In genomic region chr6:1535295-1535694, GRCh38 we compare ENCODE assay signal across 9 cellular contexts.
A peak's percentile ranks its signal among the peaks of the same experiment; 100 is the strongest.
DNase-seq lines count a peak whose midpoint lies in the region; ATAC-seq and TF ChIP-seq lines count a peak whose summit lies in the region.
"Had no signal": no experiment of that assay in that cellular context is flagged by ENCODE, and none has a peak within 500 bp of the region (broad histone marks: within the 10 kb centered on the region; RNA-seq: fewer than 3 reads in every experiment).

No MANE protein-coding gene starts in this region.

- TF ChIP-seq CTCF in cardiac fibroblast (IDR thresholded peaks at IDR 0.05; ENCODE audit: low read depth, low read length): no peak
- no peak for TF ChIP-seq CTCF in GM10266 (IDR thresholded peaks at IDR 0.05; ENCODE audit: control insufficient read depth, insufficient read depth, low read depth, missing control alignments)

- no peak overlapping the region for H3K4me3 ChIP-seq in cardiac fibroblast (replicated peaks in 1 of 2; ENCODE audit: low read depth in 2 of 2, low read length in 2 of 2)

- no peak for ATAC-seq in GM19463 (IDR thresholded peaks at IDR 0.05; ENCODE audit: unreplicated experiment)
- ATAC-seq: left colon had no signal

- peak; percentile 20 for DNase-seq in HPDE6-E6E7 (ENCODE audit: extremely low spot score)
- peak; percentile 30 for DNase-seq in activated CD4-positive, alpha-beta T cell treated with anti-CD3 and anti-CD28 coated beads for 1 hour
- DNase-seq in cardiac fibroblast (ENCODE audit: low read depth in 2 of 2): peak; percentile 19 to 34
- peak; percentile 30 to 54 for DNase-seq in stimulated activated CD4-positive, alpha-beta T cell treated with anti-CD3 and anti-CD28 coated beads, Interleukin-2, amount 100 ng/mL, for 24 hours
- DNase-seq in DMS 273 treated with DMSO at 0.1 percent for 48 hours (lab: John Stamatoyannopoulos, UW): no peak
- no peak for DNase-seq in GM10266 (ENCODE audit: extremely low spot score)
- DNase-seq: DND-41, left colon had no signal

Comparison
In these comparisons a context has a peak if more than half of its experiments do, and no peak if none do; other contexts are left out.
1. DNase-seq: peak in HPDE6-E6E7 (single experiment), activated CD4-positive, alpha-beta T cell treated with anti-CD3 and anti-CD28 coated beads for 1 hour (single experiment), cardiac fibroblast (2 of 2) and stimulated activated CD4-positive, alpha-beta T cell treated with anti-CD3 and anti-CD28 coated beads, Interleukin-2, amount 100 ng/mL, for 24 hours (2 of 2); none in DMS 273 treated with DMSO at 0.1 percent for 48 hours (single experiment) and GM10266 (single experiment).